29 cellular contexts compared by ENCODE assay signal in genomic region chr14:98847520-98848468, GRCh38.
"Had no signal": no experiment of that assay in that cellular context is flagged by ENCODE, and none has a peak within 500 bp of the region (broad histone marks: within the 10 kb centered on the region; RNA-seq: fewer than 3 reads in every experiment).

No MANE protein-coding gene starts in this region.

- H3K36me3 ChIP-seq: ascending aorta, Peyer's patch, SJSA1, WERI-Rb-1 had no signal

- DNase-seq: activated CD4-positive, alpha-beta T cell treated with anti-CD3 and anti-CD28 coated beads for 36 hours; activated CD4-positive, alpha-beta T cell treated with anti-CD3 and anti-CD28 coated beads, Interleukin-2, amount 50 U/mL, for 1 hour; activated CD8-positive, alpha-beta T cell treated with anti-CD3 and anti-CD28 coated beads for 36 hours; activated effector memory CD4-positive, alpha-beta T cell treated with Interleukin-2 at 50 U/mL for 16 hours; activated naive CD4-positive, alpha-beta T cell; activated T-cell treated with anti-CD3 and anti-CD28 coated beads, Interleukin-2, amount 50 U/mL, for 24 hours; Karpas-422; MV-4-11; NCI-H1092 treated with DMSO at 0.1 percent for 48 hours; NCI-H1417 treated with DMSO at 0.1 percent for 48 hours; NCI-H1694; NCI-H2029; NCI-H2107; NCI-H510A treated with DMSO at 0.1 percent for 48 hours; NCI-H69; NK-92 treated with Interleukin-12 subunit alpha and Interleukin-12 subunit beta, amount 100 ng/mL, for 24 hours; Peyer's patch; SHP77; T-cell; T-helper 2 cell; T1000; WERI-Rb-1 had no signal

- ATAC-seq: activated CD4-positive, alpha-beta T cell treated with anti-CD3 and anti-CD28 coated beads for 36 hours; activated CD8-positive, alpha-beta T cell treated with anti-CD3 and anti-CD28 coated beads for 36 hours; K562; T-cell had no signal

- H3K4me1 ChIP-seq: ascending aorta, Peyer's patch had no signal

- H3K9me3 Mint-ChIP-seq: activated CD8-positive, alpha-beta T cell treated with anti-CD3 and anti-CD28 coated beads for 36 hours; activated naive CD4-positive, alpha-beta T cell treated with anti-CD3 and anti-CD28 coated beads, Interleukin-2, amount 50 U/mL, for 24 hours; activated T-cell treated with anti-CD3 and anti-CD28 coated beads, Interleukin-2, amount 50 U/mL, for 24 hours; activated T-helper 1 cell treated with anti-CD3 and anti-CD28 coated beads, Interleukin-12 subunit alpha, Interleukin-12 subunit beta, Interleukin-2, Interleukin-4 antibody, amounts not matched to agents 30 ng/mL and 10 ng/mL and 1 ng/mL, durations not matched to agents 14 hours and 24 hours and 36 hours; central memory CD8-positive, alpha-beta T cell; T-cell had no signal

- H3K27me3 ChIP-seq: ascending aorta, Peyer's patch, SJSA1 had no signal

- H3K9me3 ChIP-seq: Peyer's patch, SJSA1 had no signal

- H3K27me3 Mint-ChIP-seq: activated CD4-positive, alpha-beta T cell treated with anti-CD3 and anti-CD28 coated beads for 36 hours; activated CD8-positive, alpha-beta T cell treated with anti-CD3 and anti-CD28 coated beads for 36 hours; activated naive CD4-positive, alpha-beta T cell treated with anti-CD3 and anti-CD28 coated beads, Interleukin-2, amount 50 U/mL, for 24 hours; activated T-cell treated with anti-CD3 and anti-CD28 coated beads, Interleukin-2, amount 50 U/mL, for 24 hours had no signal

- H3K27ac Mint-ChIP-seq: activated CD4-positive, alpha-beta T cell treated with anti-CD3 and anti-CD28 coated beads for 36 hours; activated CD8-positive, alpha-beta T cell treated with anti-CD3 and anti-CD28 coated beads for 36 hours; activated naive CD4-positive, alpha-beta T cell treated with anti-CD3 and anti-CD28 coated beads, Interleukin-2, amount 50 U/mL, for 24 hours; activated T-cell treated with anti-CD3 and anti-CD28 coated beads, Interleukin-2, amount 50 U/mL, for 24 hours; activated T-helper 1 cell treated with anti-CD3 and anti-CD28 coated beads, Interleukin-12 subunit alpha, Interleukin-12 subunit beta, Interleukin-2, Interleukin-4 antibody, amounts not matched to agents 30 ng/mL and 10 ng/mL and 1 ng/mL, durations not matched to agents 14 hours and 24 hours and 36 hours; brain; T-cell had no signal

- H3K4me3 ChIP-seq: ascending aorta, K562, Peyer's patch, SJSA1 had no signal

- H3K27ac ChIP-seq: ascending aorta, Peyer's patch, SJSA1, WERI-Rb-1 had no signal

- H3K36me3 Mint-ChIP-seq: activated naive CD4-positive, alpha-beta T cell treated with anti-CD3 and anti-CD28 coated beads, Interleukin-2, amount 50 U/mL, for 24 hours; brain; T-cell had no signal

- H3K4me3 Mint-ChIP-seq: activated CD4-positive, alpha-beta T cell treated with anti-CD3 and anti-CD28 coated beads for 36 hours; activated CD8-positive, alpha-beta T cell treated with anti-CD3 and anti-CD28 coated beads for 36 hours; activated naive CD4-positive, alpha-beta T cell treated with anti-CD3 and anti-CD28 coated beads, Interleukin-2, amount 50 U/mL, for 24 hours; activated T-cell treated with anti-CD3 and anti-CD28 coated beads, Interleukin-2, amount 50 U/mL, for 24 hours; activated T-helper 1 cell treated with anti-CD3 and anti-CD28 coated beads, Interleukin-12 subunit alpha, Interleukin-12 subunit beta, Interleukin-2, Interleukin-4 antibody, amounts not matched to agents 30 ng/mL and 10 ng/mL and 1 ng/mL, durations not matched to agents 14 hours and 24 hours and 36 hours; brain; central memory CD8-positive, alpha-beta T cell; T-cell had no signal
